Comparison of ENCODE assay signal across 8 cellular contexts in the genomic region with DNA sequence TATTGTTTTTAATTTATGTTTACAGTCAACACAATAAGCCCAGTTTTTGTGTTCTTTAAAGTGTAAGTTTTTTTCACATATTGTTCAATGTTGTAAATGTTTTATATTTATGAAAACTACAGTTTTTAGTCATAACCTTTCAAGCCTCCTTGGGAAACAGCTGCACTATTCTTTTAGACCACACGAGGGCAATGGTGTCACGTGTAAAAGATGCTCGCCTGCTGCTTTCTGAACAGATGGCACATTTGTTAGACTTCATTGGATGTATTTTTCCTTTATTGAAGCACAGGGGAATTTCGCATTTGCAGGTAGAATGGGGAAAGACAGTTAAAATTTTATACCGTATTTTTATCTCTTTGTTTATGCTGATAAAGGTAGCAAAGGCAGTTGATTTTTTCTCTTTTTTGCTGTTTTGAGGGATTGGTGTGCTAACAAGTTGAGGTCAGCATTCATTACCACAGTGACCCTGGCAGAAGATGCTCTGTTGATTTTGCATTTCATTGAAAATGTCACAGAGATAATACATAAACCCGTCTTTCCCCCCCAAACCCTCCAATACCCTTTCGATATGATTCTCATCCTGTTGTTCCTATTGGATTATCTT. TPM values are rescaled to one million over a fixed set of nuclear protein-coding genes. Genes with fewer than 3 reads are reported as not detected.
DNase-seq lines count a peak whose midpoint lies in the region; ATAC-seq lines count a peak whose summit lies in the region.

No MANE protein-coding gene starts in this region.

- intact Hi-C loops in left colon (cut with DNase I, micrococcal nuclease): loop anchor here (10.0 kb wide), 2 partner anchors 450 to 940 kb away; no protein-coding TSS in a partner anchor

- ATAC-seq in GM21717 (IDR thresholded peaks at IDR 0.05; ENCODE audit: unreplicated experiment) (peak; percentile 36), left colon (peak; percentile 61)

- DNase-seq in Daoy (ENCODE audit: low read depth) (peak; percentile 55), NCI-H1092 (lab: John Stamatoyannopoulos, UW) (peak; percentile 6), left colon (peak; percentile 27 to 56), GM19238 (ENCODE audit: insufficient read length, low spot score) (no peak)
- DNase-seq in activated CD4-positive, CD25-positive, alpha-beta regulatory T cell treated with anti-CD3 and anti-CD28 coated beads, Interleukin-2, amount 50 U/mL, for 16 hours (ENCODE audit: low read depth, low spot score): peak; percentile 28
- DNase-seq in central memory CD4-positive, alpha-beta T cell: peak; percentile 39
- DNase-seq in stimulated activated CD4-positive, alpha-beta T cell treated with anti-CD3 and anti-CD28 coated beads, TNF-alpha, amount 100 ng/mL, for 24 hours (ENCODE audit: low read depth in 3 of 3): peak; percentile 50 to 52 (median 51)

RNA-seq across cellular contexts. Expression of gene MAT2B, which starts 59.0 kb away (rescaled TPM):
- 80.2 and 89.1 TPM in 2 replicates for total RNA-seq in Daoy (2014; rRNA removed; shearing (Covaris generic))
- total RNA-seq in left colon: 10 to 100 TPM; 63.3 to 69.9 TPM
